1 cellular context compared by ENCODE assay signal in the genomic region with DNA sequence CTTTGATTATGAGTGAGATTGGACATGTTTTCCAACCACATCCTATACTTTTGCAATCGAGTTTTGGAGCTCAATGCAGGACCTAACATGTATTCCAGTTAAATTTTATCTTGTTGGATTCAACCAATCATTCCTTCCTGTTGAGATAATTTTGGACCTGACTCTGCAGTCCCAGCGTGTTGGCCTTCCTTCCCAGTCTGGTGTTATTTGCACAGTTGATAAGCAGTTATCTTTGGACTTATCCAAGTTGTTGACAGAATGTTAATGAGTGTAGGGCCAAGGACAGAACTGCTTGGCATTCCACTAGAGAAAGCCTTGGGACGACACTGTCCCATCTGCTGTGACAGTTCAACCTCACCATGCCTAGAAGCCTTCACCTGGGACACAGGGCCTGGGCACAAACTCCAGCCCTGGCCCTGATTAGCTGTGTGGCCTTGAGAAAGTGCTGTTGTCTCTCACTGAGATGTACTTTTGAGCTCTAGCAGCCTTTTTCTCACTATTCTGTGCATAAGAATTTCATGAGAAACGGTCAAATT.
A peak's percentile ranks its signal among the peaks of the same experiment; 100 is the strongest.
TF ChIP-seq lines count a peak whose summit lies in the region.

No MANE protein-coding gene starts in this region.

TF ChIP-seq in HepG2, 621 proteins besides CTCF, POLR2A, EP300 and RAD21 (continued from another document and continues in another):
- TF ChIP-seq ZNF232 (CRISPR knock-in tag; IDR thresholded peaks at IDR 0.05; ENCODE audit: borderline replicate concordance): no peak
- no peak for TF ChIP-seq MAF1 (CRISPR knock-in tag; IDR thresholded peaks at IDR 0.05; ENCODE audit: borderline replicate concordance)
- TF ChIP-seq, protein P1, sequence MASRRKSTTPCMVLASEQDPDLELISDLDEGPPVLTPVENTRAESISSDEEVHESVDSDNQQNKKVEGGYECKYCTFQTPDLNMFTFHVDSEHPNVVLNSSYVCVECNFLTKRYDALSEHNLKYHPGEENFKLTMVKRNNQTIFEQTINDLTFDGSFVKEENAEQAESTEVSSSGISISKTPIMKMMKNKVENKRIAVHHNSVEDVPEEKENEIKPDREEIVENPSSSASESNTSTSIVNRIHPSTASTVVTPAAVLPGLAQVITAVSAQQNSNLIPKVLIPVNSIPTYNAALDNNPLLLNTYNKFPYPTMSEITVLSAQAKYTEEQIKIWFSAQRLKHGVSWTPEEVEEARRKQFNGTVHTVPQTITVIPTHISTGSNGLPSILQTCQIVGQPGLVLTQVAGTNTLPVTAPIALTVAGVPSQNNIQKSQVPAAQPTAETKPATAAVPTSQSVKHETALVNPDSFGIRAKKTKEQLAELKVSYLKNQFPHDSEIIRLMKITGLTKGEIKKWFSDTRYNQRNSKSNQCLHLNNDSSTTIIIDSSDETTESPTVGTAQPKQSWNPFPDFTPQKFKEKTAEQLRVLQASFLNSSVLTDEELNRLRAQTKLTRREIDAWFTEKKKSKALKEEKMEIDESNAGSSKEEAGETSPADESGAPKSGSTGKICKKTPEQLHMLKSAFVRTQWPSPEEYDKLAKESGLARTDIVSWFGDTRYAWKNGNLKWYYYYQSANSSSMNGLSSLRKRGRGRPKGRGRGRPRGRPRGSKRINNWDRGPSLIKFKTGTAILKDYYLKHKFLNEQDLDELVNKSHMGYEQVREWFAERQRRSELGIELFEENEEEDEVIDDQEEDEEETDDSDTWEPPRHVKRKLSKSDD (CRISPR knock-in tag; IDR thresholded peaks at IDR 0.05; ENCODE audit: low read depth): no peak
- no peak for TF ChIP-seq ZNF34 (CRISPR knock-in tag; IDR thresholded peaks at IDR 0.05; ENCODE audit: borderline replicate concordance)
- TF ChIP-seq GZF1 (CRISPR knock-in tag; IDR thresholded peaks at IDR 0.05): no peak
- TF ChIP-seq ZNF614 (CRISPR knock-in tag; IDR thresholded peaks at IDR 0.05; ENCODE audit: borderline replicate concordance): peak; percentile 83; the same call in 1 of the 2 replicates
- TF ChIP-seq, protein P2, sequence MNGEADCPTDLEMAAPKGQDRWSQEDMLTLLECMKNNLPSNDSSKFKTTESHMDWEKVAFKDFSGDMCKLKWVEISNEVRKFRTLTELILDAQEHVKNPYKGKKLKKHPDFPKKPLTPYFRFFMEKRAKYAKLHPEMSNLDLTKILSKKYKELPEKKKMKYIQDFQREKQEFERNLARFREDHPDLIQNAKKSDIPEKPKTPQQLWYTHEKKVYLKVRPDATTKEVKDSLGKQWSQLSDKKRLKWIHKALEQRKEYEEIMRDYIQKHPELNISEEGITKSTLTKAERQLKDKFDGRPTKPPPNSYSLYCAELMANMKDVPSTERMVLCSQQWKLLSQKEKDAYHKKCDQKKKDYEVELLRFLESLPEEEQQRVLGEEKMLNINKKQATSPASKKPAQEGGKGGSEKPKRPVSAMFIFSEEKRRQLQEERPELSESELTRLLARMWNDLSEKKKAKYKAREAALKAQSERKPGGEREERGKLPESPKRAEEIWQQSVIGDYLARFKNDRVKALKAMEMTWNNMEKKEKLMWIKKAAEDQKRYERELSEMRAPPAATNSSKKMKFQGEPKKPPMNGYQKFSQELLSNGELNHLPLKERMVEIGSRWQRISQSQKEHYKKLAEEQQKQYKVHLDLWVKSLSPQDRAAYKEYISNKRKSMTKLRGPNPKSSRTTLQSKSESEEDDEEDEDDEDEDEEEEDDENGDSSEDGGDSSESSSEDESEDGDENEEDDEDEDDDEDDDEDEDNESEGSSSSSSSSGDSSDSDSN (CRISPR knock-in tag; IDR thresholded peaks at IDR 0.05): 0 out of 2 replicates have a peak, but pooled peaks have one; percentile 29
- TF ChIP-seq ZNF572 (CRISPR knock-in tag; IDR thresholded peaks at IDR 0.05): no peak
- TF ChIP-seq REL (CRISPR knock-in tag; conservative IDR thresholded peaks at IDR 0.05): no peak
- TF ChIP-seq KDM1A (CRISPR knock-in tag; IDR thresholded peaks at IDR 0.05): peak; percentile 73; the same call in 1 of the 2 replicates
- TF ChIP-seq, protein P3, sequence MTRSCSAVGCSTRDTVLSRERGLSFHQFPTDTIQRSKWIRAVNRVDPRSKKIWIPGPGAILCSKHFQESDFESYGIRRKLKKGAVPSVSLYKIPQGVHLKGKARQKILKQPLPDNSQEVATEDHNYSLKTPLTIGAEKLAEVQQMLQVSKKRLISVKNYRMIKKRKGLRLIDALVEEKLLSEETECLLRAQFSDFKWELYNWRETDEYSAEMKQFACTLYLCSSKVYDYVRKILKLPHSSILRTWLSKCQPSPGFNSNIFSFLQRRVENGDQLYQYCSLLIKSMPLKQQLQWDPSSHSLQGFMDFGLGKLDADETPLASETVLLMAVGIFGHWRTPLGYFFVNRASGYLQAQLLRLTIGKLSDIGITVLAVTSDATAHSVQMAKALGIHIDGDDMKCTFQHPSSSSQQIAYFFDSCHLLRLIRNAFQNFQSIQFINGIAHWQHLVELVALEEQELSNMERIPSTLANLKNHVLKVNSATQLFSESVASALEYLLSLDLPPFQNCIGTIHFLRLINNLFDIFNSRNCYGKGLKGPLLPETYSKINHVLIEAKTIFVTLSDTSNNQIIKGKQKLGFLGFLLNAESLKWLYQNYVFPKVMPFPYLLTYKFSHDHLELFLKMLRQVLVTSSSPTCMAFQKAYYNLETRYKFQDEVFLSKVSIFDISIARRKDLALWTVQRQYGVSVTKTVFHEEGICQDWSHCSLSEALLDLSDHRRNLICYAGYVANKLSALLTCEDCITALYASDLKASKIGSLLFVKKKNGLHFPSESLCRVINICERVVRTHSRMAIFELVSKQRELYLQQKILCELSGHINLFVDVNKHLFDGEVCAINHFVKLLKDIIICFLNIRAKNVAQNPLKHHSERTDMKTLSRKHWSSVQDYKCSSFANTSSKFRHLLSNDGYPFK (CRISPR knock-in tag; IDR thresholded peaks at IDR 0.05; ENCODE audit: borderline replicate concordance): no peak
- TF ChIP-seq, protein P4, sequence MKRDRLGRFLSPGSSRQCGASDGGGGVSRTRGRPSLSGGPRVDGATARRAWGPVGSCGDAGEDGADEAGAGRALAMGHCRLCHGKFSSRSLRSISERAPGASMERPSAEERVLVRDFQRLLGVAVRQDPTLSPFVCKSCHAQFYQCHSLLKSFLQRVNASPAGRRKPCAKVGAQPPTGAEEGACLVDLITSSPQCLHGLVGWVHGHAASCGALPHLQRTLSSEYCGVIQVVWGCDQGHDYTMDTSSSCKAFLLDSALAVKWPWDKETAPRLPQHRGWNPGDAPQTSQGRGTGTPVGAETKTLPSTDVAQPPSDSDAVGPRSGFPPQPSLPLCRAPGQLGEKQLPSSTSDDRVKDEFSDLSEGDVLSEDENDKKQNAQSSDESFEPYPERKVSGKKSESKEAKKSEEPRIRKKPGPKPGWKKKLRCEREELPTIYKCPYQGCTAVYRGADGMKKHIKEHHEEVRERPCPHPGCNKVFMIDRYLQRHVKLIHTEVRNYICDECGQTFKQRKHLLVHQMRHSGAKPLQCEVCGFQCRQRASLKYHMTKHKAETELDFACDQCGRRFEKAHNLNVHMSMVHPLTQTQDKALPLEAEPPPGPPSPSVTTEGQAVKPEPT (CRISPR knock-in tag; IDR thresholded peaks at IDR 0.05; ENCODE audit: low read depth): no peak
- TF ChIP-seq ZNF253 (CRISPR knock-in tag; IDR thresholded peaks at IDR 0.05; ENCODE audit: borderline replicate concordance): no peak
- TF ChIP-seq, protein P5, sequence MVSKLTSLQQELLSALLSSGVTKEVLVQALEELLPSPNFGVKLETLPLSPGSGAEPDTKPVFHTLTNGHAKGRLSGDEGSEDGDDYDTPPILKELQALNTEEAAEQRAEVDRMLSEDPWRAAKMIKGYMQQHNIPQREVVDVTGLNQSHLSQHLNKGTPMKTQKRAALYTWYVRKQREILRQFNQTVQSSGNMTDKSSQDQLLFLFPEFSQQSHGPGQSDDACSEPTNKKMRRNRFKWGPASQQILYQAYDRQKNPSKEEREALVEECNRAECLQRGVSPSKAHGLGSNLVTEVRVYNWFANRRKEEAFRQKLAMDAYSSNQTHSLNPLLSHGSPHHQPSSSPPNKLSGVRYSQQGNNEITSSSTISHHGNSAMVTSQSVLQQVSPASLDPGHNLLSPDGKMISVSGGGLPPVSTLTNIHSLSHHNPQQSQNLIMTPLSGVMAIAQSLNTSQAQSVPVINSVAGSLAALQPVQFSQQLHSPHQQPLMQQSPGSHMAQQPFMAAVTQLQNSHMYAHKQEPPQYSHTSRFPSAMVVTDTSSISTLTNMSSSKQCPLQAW (CRISPR knock-in tag; IDR thresholded peaks at IDR 0.05): peak; percentile 94
- TF ChIP-seq, protein P6, sequence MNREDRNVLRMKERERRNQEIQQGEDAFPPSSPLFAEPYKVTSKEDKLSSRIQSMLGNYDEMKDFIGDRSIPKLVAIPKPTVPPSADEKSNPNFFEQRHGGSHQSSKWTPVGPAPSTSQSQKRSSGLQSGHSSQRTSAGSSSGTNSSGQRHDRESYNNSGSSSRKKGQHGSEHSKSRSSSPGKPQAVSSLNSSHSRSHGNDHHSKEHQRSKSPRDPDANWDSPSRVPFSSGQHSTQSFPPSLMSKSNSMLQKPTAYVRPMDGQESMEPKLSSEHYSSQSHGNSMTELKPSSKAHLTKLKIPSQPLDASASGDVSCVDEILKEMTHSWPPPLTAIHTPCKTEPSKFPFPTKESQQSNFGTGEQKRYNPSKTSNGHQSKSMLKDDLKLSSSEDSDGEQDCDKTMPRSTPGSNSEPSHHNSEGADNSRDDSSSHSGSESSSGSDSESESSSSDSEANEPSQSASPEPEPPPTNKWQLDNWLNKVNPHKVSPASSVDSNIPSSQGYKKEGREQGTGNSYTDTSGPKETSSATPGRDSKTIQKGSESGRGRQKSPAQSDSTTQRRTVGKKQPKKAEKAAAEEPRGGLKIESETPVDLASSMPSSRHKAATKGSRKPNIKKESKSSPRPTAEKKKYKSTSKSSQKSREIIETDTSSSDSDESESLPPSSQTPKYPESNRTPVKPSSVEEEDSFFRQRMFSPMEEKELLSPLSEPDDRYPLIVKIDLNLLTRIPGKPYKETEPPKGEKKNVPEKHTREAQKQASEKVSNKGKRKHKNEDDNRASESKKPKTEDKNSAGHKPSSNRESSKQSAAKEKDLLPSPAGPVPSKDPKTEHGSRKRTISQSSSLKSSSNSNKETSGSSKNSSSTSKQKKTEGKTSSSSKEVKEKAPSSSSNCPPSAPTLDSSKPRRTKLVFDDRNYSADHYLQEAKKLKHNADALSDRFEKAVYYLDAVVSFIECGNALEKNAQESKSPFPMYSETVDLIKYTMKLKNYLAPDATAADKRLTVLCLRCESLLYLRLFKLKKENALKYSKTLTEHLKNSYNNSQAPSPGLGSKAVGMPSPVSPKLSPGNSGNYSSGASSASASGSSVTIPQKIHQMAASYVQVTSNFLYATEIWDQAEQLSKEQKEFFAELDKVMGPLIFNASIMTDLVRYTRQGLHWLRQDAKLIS (CRISPR knock-in tag; IDR thresholded peaks at IDR 0.05): no peak
- TF ChIP-seq, protein P7, sequence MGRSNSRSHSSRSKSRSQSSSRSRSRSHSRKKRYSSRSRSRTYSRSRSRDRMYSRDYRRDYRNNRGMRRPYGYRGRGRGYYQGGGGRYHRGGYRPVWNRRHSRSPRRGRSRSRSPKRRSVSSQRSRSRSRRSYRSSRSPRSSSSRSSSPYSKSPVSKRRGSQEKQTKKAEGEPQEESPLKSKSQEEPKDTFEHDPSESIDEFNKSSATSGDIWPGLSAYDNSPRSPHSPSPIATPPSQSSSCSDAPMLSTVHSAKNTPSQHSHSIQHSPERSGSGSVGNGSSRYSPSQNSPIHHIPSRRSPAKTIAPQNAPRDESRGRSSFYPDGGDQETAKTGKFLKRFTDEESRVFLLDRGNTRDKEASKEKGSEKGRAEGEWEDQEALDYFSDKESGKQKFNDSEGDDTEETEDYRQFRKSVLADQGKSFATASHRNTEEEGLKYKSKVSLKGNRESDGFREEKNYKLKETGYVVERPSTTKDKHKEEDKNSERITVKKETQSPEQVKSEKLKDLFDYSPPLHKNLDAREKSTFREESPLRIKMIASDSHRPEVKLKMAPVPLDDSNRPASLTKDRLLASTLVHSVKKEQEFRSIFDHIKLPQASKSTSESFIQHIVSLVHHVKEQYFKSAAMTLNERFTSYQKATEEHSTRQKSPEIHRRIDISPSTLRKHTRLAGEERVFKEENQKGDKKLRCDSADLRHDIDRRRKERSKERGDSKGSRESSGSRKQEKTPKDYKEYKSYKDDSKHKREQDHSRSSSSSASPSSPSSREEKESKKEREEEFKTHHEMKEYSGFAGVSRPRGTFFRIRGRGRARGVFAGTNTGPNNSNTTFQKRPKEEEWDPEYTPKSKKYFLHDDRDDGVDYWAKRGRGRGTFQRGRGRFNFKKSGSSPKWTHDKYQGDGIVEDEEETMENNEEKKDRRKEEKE (IDR thresholded peaks at IDR 0.05): no peak
- no peak for TF ChIP-seq SMAD9 (CRISPR knock-in tag; IDR thresholded peaks at IDR 0.05)
- peak; percentile 86; the same call in 1 of the 2 replicates for TF ChIP-seq RXRA (CRISPR knock-in tag; IDR thresholded peaks at IDR 0.05)
- TF ChIP-seq SRF (IDR thresholded peaks at IDR 0.05; ENCODE audit: low read depth, low read length): no peak
- TF ChIP-seq ZNF510 (CRISPR knock-in tag; IDR thresholded peaks at IDR 0.05; ENCODE audit: low read depth): no peak
- TF ChIP-seq SAFB2 (CRISPR knock-in tag; IDR thresholded peaks at IDR 0.05; ENCODE audit: borderline replicate concordance, low read depth): no peak
- peak; percentile 91 for TF ChIP-seq ZFP1 (CRISPR knock-in tag; IDR thresholded peaks at IDR 0.05)
- TF ChIP-seq, protein P8, sequence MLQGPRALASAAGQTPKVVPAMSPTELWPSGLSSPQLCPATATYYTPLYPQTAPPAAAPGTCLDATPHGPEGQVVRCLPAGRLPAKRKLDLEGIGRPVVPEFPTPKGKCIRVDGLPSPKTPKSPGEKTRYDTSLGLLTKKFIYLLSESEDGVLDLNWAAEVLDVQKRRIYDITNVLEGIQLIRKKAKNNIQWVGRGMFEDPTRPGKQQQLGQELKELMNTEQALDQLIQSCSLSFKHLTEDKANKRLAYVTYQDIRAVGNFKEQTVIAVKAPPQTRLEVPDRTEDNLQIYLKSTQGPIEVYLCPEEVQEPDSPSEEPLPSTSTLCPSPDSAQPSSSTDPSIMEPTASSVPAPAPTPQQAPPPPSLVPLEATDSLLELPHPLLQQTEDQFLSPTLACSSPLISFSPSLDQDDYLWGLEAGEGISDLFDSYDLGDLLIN (CRISPR knock-in tag; IDR thresholded peaks at IDR 0.05; ENCODE audit: borderline replicate concordance): no peak
- TF ChIP-seq TCF12 (IDR thresholded peaks at IDR 0.05): no peak
- peak; percentile 76; the same call in 1 of the 2 replicates for TF ChIP-seq TCF12 (CRISPR knock-in tag; IDR thresholded peaks at IDR 0.05)
- peak; percentile 86; the same call in 1 of the 2 replicates for TF ChIP-seq HMG20B (CRISPR knock-in tag; conservative IDR thresholded peaks at IDR 0.05)
- TF ChIP-seq, protein P9, sequence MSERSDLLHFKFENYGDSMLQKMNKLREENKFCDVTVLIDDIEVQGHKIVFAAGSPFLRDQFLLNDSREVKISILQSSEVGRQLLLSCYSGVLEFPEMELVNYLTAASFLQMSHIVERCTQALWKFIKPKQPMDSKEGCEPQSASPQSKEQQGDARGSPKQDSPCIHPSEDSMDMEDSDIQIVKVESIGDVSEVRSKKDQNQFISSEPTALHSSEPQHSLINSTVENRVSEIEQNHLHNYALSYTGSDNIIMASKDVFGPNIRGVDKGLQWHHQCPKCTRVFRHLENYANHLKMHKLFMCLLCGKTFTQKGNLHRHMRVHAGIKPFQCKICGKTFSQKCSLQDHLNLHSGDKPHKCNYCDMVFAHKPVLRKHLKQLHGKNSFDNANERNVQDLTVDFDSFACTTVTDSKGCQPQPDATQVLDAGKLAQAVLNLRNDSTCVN (CRISPR knock-in tag; IDR thresholded peaks at IDR 0.05; ENCODE audit: borderline replicate concordance): no peak
- TF ChIP-seq, protein P10, sequence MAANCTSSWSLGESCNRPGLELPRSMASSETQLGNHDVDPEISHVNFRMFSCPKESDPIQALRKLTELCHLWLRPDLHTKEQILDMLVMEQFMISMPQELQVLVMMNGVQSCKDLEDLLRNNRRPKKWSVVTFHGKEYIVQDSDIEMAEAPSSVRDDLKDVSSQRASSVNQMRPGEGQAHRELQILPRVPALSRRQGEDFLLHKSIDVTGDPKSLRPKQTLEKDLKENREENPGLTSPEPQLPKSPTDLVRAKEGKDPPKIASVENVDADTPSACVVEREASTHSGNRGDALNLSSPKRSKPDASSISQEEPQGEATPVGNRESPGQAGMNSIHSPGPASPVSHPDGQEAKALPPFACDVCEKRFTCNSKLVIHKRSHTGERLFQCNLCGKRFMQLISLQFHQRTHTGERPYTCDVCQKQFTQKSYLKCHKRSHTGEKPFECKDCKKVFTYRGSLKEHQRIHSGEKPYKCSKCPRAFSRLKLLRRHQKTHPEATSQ (CRISPR knock-in tag; IDR thresholded peaks at IDR 0.05; ENCODE audit: borderline replicate concordance): no peak; the same call in 1 of the 2 replicates
- TF ChIP-seq ONECUT2 (CRISPR knock-in tag; IDR thresholded peaks at IDR 0.05): no peak
